ENCODE assay signal across 9 cellular contexts in the genomic region with DNA sequence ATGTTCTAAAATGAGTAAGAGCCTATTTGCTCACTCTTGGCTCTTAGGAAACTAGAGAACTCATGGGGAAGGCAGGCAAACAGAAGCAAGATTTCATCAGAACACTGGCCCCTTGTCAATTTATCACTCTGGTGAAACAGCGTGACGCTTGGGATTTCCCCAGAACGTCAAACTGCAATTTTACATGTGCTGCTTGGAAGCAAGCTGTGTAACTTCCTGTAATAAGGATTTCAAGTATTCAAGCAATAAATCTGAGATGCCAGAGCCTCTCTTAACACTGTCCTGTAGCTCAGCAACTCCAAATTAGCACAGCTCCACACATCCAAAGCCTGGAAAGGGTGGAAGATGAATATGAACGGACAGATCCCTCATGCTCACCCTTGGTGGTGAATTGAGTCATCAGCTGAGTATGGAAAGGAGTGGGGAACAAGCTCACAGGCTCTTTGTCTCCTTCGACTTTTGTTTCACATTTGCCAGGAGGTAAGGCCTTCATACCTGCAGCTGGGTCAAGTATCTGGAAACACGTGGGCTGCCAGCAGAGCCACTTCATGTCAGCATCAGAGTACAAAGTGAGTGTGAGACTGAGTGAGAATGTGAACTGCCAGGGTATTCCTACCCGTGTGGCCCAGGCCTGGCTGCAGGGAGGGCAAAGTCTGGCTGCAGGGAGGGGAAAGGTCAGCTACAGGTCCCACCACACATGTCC.
DNase-seq lines count a peak whose midpoint lies in the region; ATAC-seq and TF ChIP-seq lines count a peak whose summit lies in the region.
"Had no signal": no experiment of that assay in that cellular context is flagged by ENCODE, and none has a peak within 500 bp of the region (broad histone marks: within the 10 kb centered on the region; RNA-seq: fewer than 3 reads in every experiment).

No MANE protein-coding gene starts in this region.

- ATAC-seq in GM19455 (IDR thresholded peaks at IDR 0.05; ENCODE audit: unreplicated experiment): peak; percentile 80
- ATAC-seq in HG03521 (IDR thresholded peaks at IDR 0.05; ENCODE audit: unreplicated experiment): peak; percentile 71
- ATAC-seq in lung (ENCODE audit: insufficient read depth, low FRiP score): peak; percentile 68

- H3K27ac ChIP-seq in lung (ENCODE audit: low read depth in 1 of 2, low read length in 1 of 2): peak overlapping the region; percentile 40 to 85

- DNase-seq in COLO829 (ENCODE audit: low spot score) (peak; percentile 96), SW480 (ENCODE audit: low spot score) (peak; percentile 26), brain pericyte (ENCODE audit: low read depth, low spot score) (peak; percentile 43), lung (ENCODE audit: low spot score) (peak; percentile 88), D341Med (ENCODE audit: low spot score) (no peak)
- peak; percentile 48 to 57 for DNase-seq in stimulated activated CD8-positive, alpha-beta memory T cell treated with anti-CD3 and anti-CD28 coated beads, Interleukin-2, amount 100 ng/mL, for 48 hours (ENCODE audit: low read depth in 2 of 2)

- no peaks in the 10 kb centered on the region for H3K36me3 ChIP-seq in lung (ENCODE audit: control insufficient read depth in 2 of 2, insufficient read depth in 2 of 2, low read length in 2 of 2)
- H3K36me3 ChIP-seq: Peyer's patch had no signal

- no peaks in the 10 kb centered on the region for H3K27me3 ChIP-seq in lung (ENCODE audit: control insufficient read depth, insufficient read depth)
- H3K27me3 ChIP-seq: Peyer's patch had no signal

- H3K4me3 ChIP-seq in lung: no peak overlapping the region
- H3K4me3 ChIP-seq: Peyer's patch had no signal

- no peaks in the 10 kb centered on the region for H3K9me3 ChIP-seq in lung (ENCODE audit: control insufficient read depth in 2 of 2, insufficient read depth in 1 of 2, low read length in 1 of 2)
- H3K9me3 ChIP-seq: Peyer's patch had no signal

- 18 to 21% methylated on average over 7 of the region's 7 CpGs for WGBS in lung, 2 donors

- peaks cover 8 to 26% of the 10 kb centered on the region in 2 donors for H3K4me1 ChIP-seq in lung (ENCODE audit: control insufficient read depth in 2 of 2, insufficient read depth in 2 of 2, low read length in 2 of 2)

- no peak for TF ChIP-seq CTCF in lung (IDR thresholded peaks at IDR 0.05; ENCODE audit: control extremely low read depth, extremely low read depth)
